ENCODE assay signal across 8 cellular contexts in the genomic region with DNA sequence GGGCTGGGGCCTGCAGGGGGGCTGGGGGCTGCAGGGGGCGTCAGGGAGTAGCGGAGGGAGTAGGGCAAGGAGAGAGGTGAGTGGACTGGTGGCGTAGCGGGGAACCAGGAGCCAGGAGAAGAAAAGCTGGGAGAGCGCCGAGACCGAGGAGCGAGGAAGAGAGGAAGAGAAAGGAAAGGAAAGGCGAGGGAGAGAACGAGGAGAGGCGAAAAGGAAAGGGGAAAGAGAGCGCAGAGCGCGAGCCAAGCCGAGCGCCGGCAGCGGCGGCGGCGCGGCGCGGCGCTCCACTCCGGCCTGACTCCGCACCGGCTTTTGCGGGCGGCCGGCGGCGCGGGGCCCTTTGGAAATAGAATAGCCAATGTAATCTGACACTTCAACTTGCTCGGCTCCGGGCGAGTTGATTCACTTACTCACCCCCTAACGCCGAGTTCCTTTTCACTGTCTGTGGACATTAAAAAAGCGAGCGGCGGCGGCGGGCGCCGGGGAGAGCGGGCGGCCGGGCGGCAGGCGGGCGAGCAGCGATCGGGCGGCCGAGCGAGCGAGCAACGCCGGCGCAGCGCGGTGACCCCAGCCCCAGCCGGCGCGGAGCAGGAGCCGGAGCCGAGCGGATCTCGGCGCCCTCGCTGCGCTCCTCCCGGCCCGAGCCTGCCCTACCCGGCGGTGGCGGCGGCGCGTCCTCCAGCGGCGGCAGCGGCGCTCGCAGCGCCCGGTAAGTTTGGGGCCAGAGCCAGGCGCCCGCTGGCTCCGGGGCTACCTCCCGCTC. TPM values are rescaled to one million over a fixed set of nuclear protein-coding genes. Genes with fewer than 3 reads are reported as not detected.
DNase-seq lines count a peak whose midpoint lies in the region; ATAC-seq and TF ChIP-seq lines count a peak whose summit lies in the region.

Gene ZMIZ1 (plus strand): TSS at position 405 of the 763 bp plus-strand sequence. CDS start 132,667 bp downstream, outside the sequence.

- POLR2A ChIA-PET in OCI-LY7 (lab: Charles Lee), result no interaction called here

- TF ChIP-seq CTCF in Calu3 (IDR thresholded peaks at IDR 0.05; ENCODE audit: unreplicated experiment) (peak; percentile 23), OCI-LY7 (conservative IDR thresholded peaks at IDR 0.05; ENCODE audit: low read length) (peak; percentile 47), epithelial cell of proximal tubule (conservative IDR thresholded peaks at IDR 0.05; ENCODE audit: low read depth, low read length) (peak; percentile 1)

- BruUV-seq in Calu3 (replicated peaks; lab: Mats Ljungman, UMichigan), result no TSS peak
- BruUV-seq in OCI-LY7 (replicated peaks; lab: Mats Ljungman, UMichigan), result no TSS peak

- peak within 1 kb of the TSS; percentile 97 for H3K4me2 ChIP-seq in OCI-LY7 (ENCODE audit: low read length)

- H3K79me2 ChIP-seq in OCI-LY7 (ENCODE audit: insufficient read depth, low read depth, low read length), result no peaks in the 10 kb centered on the region

- no peaks in the 10 kb centered on the region for H3K27me3 Mint-ChIP-seq in Calu3 (ENCODE audit: unreplicated experiment)

- CTCF ChIA-PET in Calu3 (lab: Charles Lee) (interaction anchor here (0.6 to 1.1 kb wide), 3 partner anchors 126 to 604 kb away, joined by 3 to 6 read pairs (median 3); no protein-coding TSS in a partner anchor), OCI-LY7 (lab: Charles Lee; ENCODE audit: unreplicated experiment) (no interaction called here)

- H3K9me3 ChIP-seq in HUES48 (ENCODE audit: control insufficient read depth, insufficient read depth, low read length), result no peaks in the 10 kb centered on the region
- H3K9me3 ChIP-seq in OCI-LY7 (ENCODE audit: low read length), result no peaks in the 10 kb centered on the region

- H3K27ac Mint-ChIP-seq in Calu3 (ENCODE audit: unreplicated experiment), result peak within 1 kb of the TSS; percentile 63

- intact Hi-C loops in Calu3 (cut with micrococcal nuclease; ENCODE audit: unreplicated experiment), result loop anchor here (1.0 to 10.0 kb wide), 3 partner anchors 127 to 766 kb away; no protein-coding TSS in a partner anchor
- intact Hi-C loops in OCI-LY7 (cut with micrococcal nuclease; ENCODE audit: unreplicated experiment), result loop anchor here (1.0 to 5.0 kb wide), 5 partner anchors 30 to 127 kb away; no protein-coding TSS in a partner anchor

- H3K4me1 ChIP-seq in HUES48 (ENCODE audit: control insufficient read depth, insufficient read depth, low read length) (peaks cover 29% of the 10 kb centered on the region), OCI-LY7 (ENCODE audit: insufficient read depth, low read length, poor library complexity, severe bottlenecking) (peaks cover 27% of the 10 kb centered on the region)

- H3K27ac ChIP-seq in HUES48 (ENCODE audit: low read depth, low read length), result peak within 1 kb of the TSS; percentile 88
- peak within 1 kb of the TSS; percentile 60 for H3K27ac ChIP-seq in OCI-LY7 (ENCODE audit: low read depth, low read length, poor library complexity, severe bottlenecking)

- peaks cover 63% of the 10 kb centered on the region for H3K36me3 Mint-ChIP-seq in Calu3 (ENCODE audit: insufficient read depth, unreplicated experiment)

- H4K20me1 ChIP-seq in OCI-LY7 (ENCODE audit: insufficient read depth, low read length), result peaks cover 6% of the 10 kb centered on the region; the same call in 1 of the 2 replicates

- peak within 1 kb of the TSS; percentile 40; the same call in 1 of the 2 replicates for H3K9ac ChIP-seq in HUES48 (ENCODE audit: low read depth, low read length)

- no peaks in the 10 kb centered on the region for H3K36me3 ChIP-seq in HUES48 (ENCODE audit: control insufficient read depth, insufficient read depth, low read length)
- H3K36me3 ChIP-seq in OCI-LY7 (ENCODE audit: insufficient read depth, low read length), result no peaks in the 10 kb centered on the region

- H3K4me3 Mint-ChIP-seq in Calu3 (ENCODE audit: low read depth, unreplicated experiment), result peak within 1 kb of the TSS; percentile 70

- no peaks in the 10 kb centered on the region for H3K9me2 ChIP-seq in OCI-LY7 (ENCODE audit: insufficient read depth, low read length)

- H3K4me1 Mint-ChIP-seq in Calu3 (ENCODE audit: low read depth, unreplicated experiment), result peaks cover 31% of the 10 kb centered on the region

- peak within 1 kb of the TSS; percentile 85 for H2AFZ ChIP-seq in OCI-LY7 (ENCODE audit: low read length)

- peak; percentile 92 for DNase-seq in Calu3
- DNase-seq in OCI-LY7 (ENCODE audit: low spot score), result peak; percentile 93
- DNase-seq in activated T-cell treated with anti-CD3 and anti-CD28 coated beads for 48 hours (ENCODE audit: low read depth), result peak; percentile 82
- DNase-seq in epithelial cell of proximal tubule (ENCODE audit: low read depth), result no peak
- peak; percentile 91 for DNase-seq in mucosa of gallbladder (ENCODE audit: low spot score)
- DNase-seq in stimulated activated CD8-positive, alpha-beta memory T cell treated with anti-CD3 and anti-CD28 coated beads, Interleukin-4, amount 100 ng/mL, for 4 hours (ENCODE audit: low read depth in 2 of 2, low spot score in 1 of 2), result peak; percentile 47 to 55

- H3K4me3 ChIP-seq in HUES48 (ENCODE audit: low read depth, low read length), result peak within 1 kb of the TSS; percentile 89
- peak within 1 kb of the TSS; percentile 89 for H3K4me3 ChIP-seq in OCI-LY7 (ENCODE audit: low read depth, low read length, poor library complexity, severe bottlenecking)
- peak within 1 kb of the TSS; percentile 99 for H3K4me3 ChIP-seq in epithelial cell of proximal tubule (ENCODE audit: low read depth, low read length)

- H3K27me3 ChIP-seq in HUES48 (ENCODE audit: control insufficient read depth, insufficient read depth, low read length), result peaks cover 12% of the 10 kb centered on the region; the same call in 1 of the 2 replicates

- ATAC-seq in GM21390 (IDR thresholded peaks at IDR 0.05; ENCODE audit: unreplicated experiment), result peak; percentile 65

- H3K9me3 Mint-ChIP-seq in Calu3 (ENCODE audit: low read depth, unreplicated experiment), result no peaks in the 10 kb centered on the region

RNA-seq across cellular contexts. Expression of gene ZMIZ1, which starts in this region (rescaled TPM):
- 20.3 and 23.5 TPM in 2 replicates for total RNA-seq in Calu3 (2022)
- total RNA-seq in OCI-LY7 (2014; rRNA removed; shearing (Covaris generic)), result 18.9 and 20.4 TPM in 2 replicates
- total RNA-seq in OCI-LY7 (2022), result 58.3 and 66.9 TPM in 2 replicates
- total RNA-seq in epithelial cell of proximal tubule, result 16.5 and 21.4 TPM in 2 replicates
- 107 TPM for total RNA-seq in mucosa of gallbladder
